Comparison of ENCODE assay signal across 34 cellular contexts in the genomic region with DNA sequence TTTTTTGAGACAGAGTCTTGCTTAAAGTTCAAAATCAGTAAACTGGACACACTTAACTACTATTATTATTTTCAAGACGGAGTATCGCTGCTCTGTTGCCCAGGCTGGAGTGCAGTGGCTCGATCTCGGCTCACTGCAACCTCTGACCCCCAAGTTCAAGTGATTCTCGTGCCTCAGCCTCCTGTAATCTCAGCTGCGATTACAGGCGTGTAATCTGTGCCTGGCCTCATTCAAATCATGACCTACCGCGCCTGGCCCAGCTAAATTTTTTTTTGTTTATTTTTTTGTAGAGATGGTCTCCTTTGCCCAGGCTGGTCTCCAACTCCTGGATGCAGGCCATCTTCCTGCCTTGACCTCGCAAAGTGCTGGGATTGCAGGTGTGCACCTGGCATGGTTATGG.
"Had no signal": no experiment of that assay in that cellular context is flagged by ENCODE, and none has a peak within 500 bp of the region (broad histone marks: within the 10 kb centered on the region; RNA-seq: fewer than 3 reads in every experiment).

No MANE protein-coding gene starts in this region.

- H3K27me3 ChIP-seq: MG63 had no signal

- H3K9ac ChIP-seq: KMS-11 had no signal

- H3K4me3 ChIP-seq: MG63 had no signal

- H3K27ac ChIP-seq: KMS-11 had no signal

- H3K4me2 ChIP-seq: KMS-11 had no signal

- DNase-seq: Karpas-422, Kasumi-1, KG1, MG63, MM.1S, MV-4-11, NCI-H1048, NCI-H1092, NCI-H1092 treated with DMSO at 0.1 percent for 48 hours, NCI-H1105, NCI-H1105 treated with DMSO at 0.1 percent for 48 hours, NCI-H1417, NCI-H1417 treated with DMSO at 0.1 percent for 48 hours, NCI-H1436, NCI-H1436 treated with DMSO at 0.1 percent for 48 hours, NCI-H146, NCI-H1694, NCI-H1694 treated with DMSO at 0.1 percent for 48 hours, NCI-H187, NCI-H187 treated with DMSO at 0.1 percent for 48 hours, NCI-H1930, NCI-H2029, NCI-H2029 treated with DMSO at 0.1 percent for 48 hours, NCI-H2081, NCI-H2081 treated with DMSO at 0.1 percent for 48 hours, NCI-H2107, NCI-H2171, NCI-H2171 treated with DMSO at 0.1 percent for 48 hours, NCI-H2227 treated with DMSO at 0.1 percent for 48 hours, NCI-H226, NCI-H345, NCI-H446, NCI-H446 treated with DMSO at 0.1 percent for 48 hours had no signal
